8 cellular contexts compared by ENCODE assay signal in the genomic region with DNA sequence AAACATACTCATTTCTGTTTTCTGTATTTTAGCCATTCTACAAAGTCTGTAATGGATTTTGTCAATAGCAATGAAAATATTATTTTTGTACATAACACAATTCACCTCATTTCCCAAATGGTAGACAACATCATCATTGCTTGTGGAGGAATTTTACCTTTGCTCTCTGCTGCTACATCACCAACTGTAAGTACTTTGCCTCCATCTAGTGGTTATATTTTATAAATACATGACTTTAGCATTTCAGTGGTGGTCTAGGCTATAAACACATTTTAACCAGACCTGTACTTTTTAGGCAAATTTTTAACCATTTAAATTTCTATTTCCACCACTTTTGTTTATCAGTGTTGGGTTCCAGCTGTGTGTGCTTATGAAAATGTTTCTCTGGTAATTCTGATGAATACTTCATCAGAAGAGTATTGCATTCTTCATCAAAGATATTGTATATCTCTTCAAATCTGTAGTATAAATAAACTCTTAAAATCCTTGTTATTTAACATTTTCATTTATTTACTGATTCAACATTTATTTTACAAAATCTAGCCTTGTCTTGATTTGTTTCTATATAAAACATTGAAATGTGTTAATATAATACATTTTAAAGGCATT.
DNase-seq lines count a peak whose midpoint lies in the region; ATAC-seq, FAIRE-seq and TF ChIP-seq lines count a peak whose summit lies in the region.

No MANE protein-coding gene starts in this region.

- FAIRE-seq in A204.1 (lab: Jason Lieb, UNC): peak; percentile 97
- FAIRE-seq in GM12891 (lab: Jason Lieb, UNC): peak; percentile 59

- H3K79me2 ChIP-seq in MM.1S (ENCODE audit: low read length): no peaks in the 10 kb centered on the region

- H3K36me3 ChIP-seq in MM.1S (replicated peaks; ENCODE audit: insufficient read depth, low read length) (no peaks in the 10 kb centered on the region), SK-N-MC (ENCODE audit: insufficient read depth, low read length) (no peaks in the 10 kb centered on the region)

- H3K4me1 ChIP-seq in MM.1S (ENCODE audit: low read length): 0 out of 2 replicates have a peak, but pooled peaks cover 10% of the 10 kb centered on the region

- no peaks in the 10 kb centered on the region for H3K9me2 ChIP-seq in MM.1S (replicated peaks; ENCODE audit: insufficient read depth, low read length)

- peak; percentile 48 for TF ChIP-seq CTCF in MM.1S (IDR thresholded peaks at IDR 0.05; ENCODE audit: low read length)
- TF ChIP-seq CTCF in foreskin fibroblast (IDR thresholded peaks at IDR 0.05; ENCODE audit: low read depth, low read length): peak; percentile 38
- no peak for TF ChIP-seq CTCF in lower leg skin (IDR thresholded peaks at IDR 0.05)

- no peaks in the 10 kb centered on the region for H3F3A ChIP-seq in MM.1S (ENCODE audit: insufficient read depth, low read length)

- H3K9ac ChIP-seq in MM.1S (ENCODE audit: low read length) (no peak overlapping the region), SK-N-MC (ENCODE audit: insufficient read length) (no peak overlapping the region)

- H3K4me2 ChIP-seq in MM.1S (ENCODE audit: low read depth, low read length): no peak overlapping the region

- DNase-seq in GM12891 (ENCODE audit: insufficient read length, low spot score): no peak
- peak; percentile 51 for DNase-seq in MM.1S
- DNase-seq in SK-N-MC (ENCODE audit: low read depth, low spot score): peak; percentile 26
- DNase-seq in foreskin fibroblast: peak in 1 of 2 donors; percentile 50
- peak; percentile 17 for DNase-seq in putamen (ENCODE audit: low spot score)
- DNase-seq in lower leg skin (ENCODE audit: low spot score in 2 of 2): no peak

- intact Hi-C loops in lower leg skin (cut with DNase I; ENCODE audit: low total_unique reads): loop anchor here (10.0 kb wide), 1 partner anchor 1240 kb away; no protein-coding TSS in a partner anchor

- H3K27ac ChIP-seq in MM.1S (ENCODE audit: low read length) (peak overlapping the region; percentile 27; the same call in 1 of the 2 replicates), SK-N-MC (no peak overlapping the region)

- no peaks in the 10 kb centered on the region for H3K27me3 ChIP-seq in MM.1S (replicated peaks; ENCODE audit: insufficient read depth, low read length)

- no peak overlapping the region for H2AFZ ChIP-seq in MM.1S (ENCODE audit: low read length)

- no peak overlapping the region for H3K4me3 ChIP-seq in MM.1S (ENCODE audit: low read length)
- H3K4me3 ChIP-seq in SK-N-MC: no peak overlapping the region
- no peak overlapping the region for H3K4me3 ChIP-seq in foreskin fibroblast (ENCODE audit: low read depth in 1 of 2, low read length in 2 of 2)
- H3K4me3 ChIP-seq in lower leg skin (ENCODE audit: low read depth, poor library complexity, severe bottlenecking): no peak overlapping the region

- no peak for TF ChIP-seq POLR2A in GM12891 (IDR thresholded peaks at IDR 0.05; ENCODE audit: low read depth, low read length)
- no peak for TF ChIP-seq POLR2A in lower leg skin (IDR thresholded peaks at IDR 0.05)

- H3K9me3 ChIP-seq in MM.1S (replicated peaks; ENCODE audit: insufficient read depth, low read length) (no peaks in the 10 kb centered on the region), SK-N-MC (ENCODE audit: low read depth, low read length) (no peaks in the 10 kb centered on the region)

- ATAC-seq in HG02588 (IDR thresholded peaks at IDR 0.05; ENCODE audit: unreplicated experiment): peak; percentile 77

- no peaks in the 10 kb centered on the region for H4K20me1 ChIP-seq in MM.1S (ENCODE audit: insufficient read depth, low read length)

TF ChIP-seq in GM12891, 5 proteins besides CTCF, POLR2A, EP300 and RAD21:
- TF ChIP-seq SPI1 (IDR thresholded peaks at IDR 0.05; ENCODE audit: low read depth, low read length) (no peak), PAX5 (IDR thresholded peaks at IDR 0.05; ENCODE audit: insufficient read depth, low read length, severe bottlenecking) (no peak), TAF1 (IDR thresholded peaks at IDR 0.05; ENCODE audit: low read depth, low read length) (no peak), POU2F2 (IDR thresholded peaks at IDR 0.05; ENCODE audit: low read depth, low read length) (no peak), POLR2AphosphoS5 (IDR thresholded peaks at IDR 0.05; ENCODE audit: low read depth, low read length) (no peak)

Comparison
In these comparisons a context has a peak if more than half of its experiments do, and no peak if none do; other contexts are left out.
1. DNase-seq: peak in MM.1S (single experiment), SK-N-MC (single experiment) and putamen (single experiment); none in GM12891 (single experiment) and lower leg skin (0 of 2).
2. CTCF ChIP-seq: peak in MM.1S (single experiment) and foreskin fibroblast (single experiment); none in lower leg skin (0 of 3).